In the genomic region with DNA sequence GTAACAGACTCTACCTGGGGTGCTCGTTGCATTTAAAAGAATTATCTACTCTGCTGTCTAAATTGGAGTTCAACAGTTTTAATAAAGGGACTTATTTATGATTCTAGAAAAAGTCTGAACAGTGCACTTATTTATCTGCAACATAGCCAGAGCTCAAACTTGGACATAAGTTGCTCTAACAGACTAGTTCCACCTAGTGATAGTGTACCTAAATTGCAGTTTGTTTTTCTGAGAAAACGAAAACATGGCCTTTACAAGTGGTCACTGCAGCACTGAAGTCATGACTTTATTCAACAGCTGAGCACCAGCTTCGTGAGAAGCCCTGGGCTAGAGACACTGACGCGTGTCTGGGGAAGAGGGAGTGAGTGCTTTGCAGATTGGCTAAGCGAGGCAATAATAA, we compare ENCODE assay signal across 8 cellular contexts.
DNase-seq lines count a peak whose midpoint lies in the region; ATAC-seq and TF ChIP-seq lines count a peak whose summit lies in the region.

No MANE protein-coding gene starts in this region.

- H3K56ac ChIP-seq in H9 (ENCODE audit: insufficient read length, low read depth, low read length) = no peak overlapping the region

- no peaks in the 10 kb centered on the region for H3K4me1 ChIP-seq in BE2C
- H3K4me1 ChIP-seq in H9 (ENCODE audit: insufficient read depth, low read length) = peaks cover 15% of the 10 kb centered on the region
- H3K4me1 ChIP-seq in right lobe of liver = no peaks in the 10 kb centered on the region

- H3K4me2 ChIP-seq in H9 (ENCODE audit: insufficient read depth, insufficient read length, low read length) = no peak overlapping the region

- no peak for DNase-seq in BE2C
- no peak for DNase-seq in H9
- peak; percentile 17 for DNase-seq in astrocyte of the hippocampus (ENCODE audit: low read depth, low spot score)
- no peak for DNase-seq in right lobe of liver
- no peak for DNase-seq in naive thymus-derived CD8-positive, alpha-beta T cell
- DNase-seq in RWPE1 (ENCODE audit: low spot score) = no peak
- no peak for DNase-seq in activated T-cell treated with anti-CD3 and anti-CD28 coated beads for 4 hours
- no peak for DNase-seq in C1 segment of cervical spinal cord (lab: John Stamatoyannopoulos, UW)

- no peak overlapping the region for H4K5ac ChIP-seq in H9 (ENCODE audit: insufficient read length, low read depth, low read length)

- no peaks in the 10 kb centered on the region for H4K20me1 ChIP-seq in H9 (ENCODE audit: control insufficient read depth, insufficient read depth, insufficient read length)

- H3K9ac ChIP-seq in H9 (ENCODE audit: extremely low read depth, insufficient read length, low read length) = no peak overlapping the region

- H3K36me3 Mint-ChIP-seq in H9 (ENCODE audit: insufficient read depth in 1 of 3, low read depth in 3 of 3) = peaks cover 0 to 9% (median 8%) of the 10 kb centered on the region in 3 experiments; a peak in 5 of 7 replicates
- H3K36me3 Mint-ChIP-seq in naive thymus-derived CD8-positive, alpha-beta T cell = no peaks in the 10 kb centered on the region

- H3K36me3 ChIP-seq in BE2C (no peaks in the 10 kb centered on the region), right lobe of liver (no peaks in the 10 kb centered on the region)

- POLR2A ChIA-PET in naive thymus-derived CD8-positive, alpha-beta T cell (lab: Charles Lee) = no interaction called here
- POLR2A ChIA-PET in RWPE1 (lab: Yijun Ruan, JAX; ENCODE audit: low non-redundant PET) = no interaction called here

- intact Hi-C loops in right lobe of liver (cut with DNase I) = no loop called here

- H3K4me3 ChIP-seq in BE2C (ENCODE audit: low read depth, low read length) = no peak overlapping the region
- H3K4me3 ChIP-seq in right lobe of liver = no peak overlapping the region

- no peak overlapping the region for H2BK5ac ChIP-seq in H9 (ENCODE audit: insufficient read length, low read length)

- H2BK120ac ChIP-seq in H9 (ENCODE audit: low read depth, low read length, poor library complexity, severe bottlenecking) = no peak overlapping the region

- WGBS in H9 (ENCODE audit: extremely low coverage, insufficient read length, low lambda C conversion rate) = no CpG with 5 or more reads among the region's 6 CpGs
- 15% methylated on average over 6 of the region's 6 CpGs for WGBS in right lobe of liver (ENCODE audit: insufficient coverage, low coverage, low lambda C conversion rate, missing lambda C conversion rate)

- no peak overlapping the region for H2BK15ac ChIP-seq in H9 (ENCODE audit: low read depth, low read length)

- H2AK5ac ChIP-seq in H9 (ENCODE audit: insufficient read length, low read length) = no peak overlapping the region

- no peaks in the 10 kb centered on the region for H3K79me2 ChIP-seq in H9 (ENCODE audit: insufficient read depth, low read length)

- no peak for TF ChIP-seq POLR2A in right lobe of liver (IDR thresholded peaks at IDR 0.05)

- H3K4me3 Mint-ChIP-seq in H9 = peak overlapping the region in 1 of 2 experiments; percentile 9; a peak in 1 of 5 replicates
- no peak overlapping the region for H3K4me3 Mint-ChIP-seq in naive thymus-derived CD8-positive, alpha-beta T cell

- H3K9me3 Mint-ChIP-seq in H9 = no peaks in the 10 kb centered on the region
- no peaks in the 10 kb centered on the region for H3K9me3 Mint-ChIP-seq in naive thymus-derived CD8-positive, alpha-beta T cell

- no peak overlapping the region for H3K14ac ChIP-seq in H9 (ENCODE audit: insufficient read depth, low read length)

- TF ChIP-seq CTCF in BE2C (IDR thresholded peaks at IDR 0.05; ENCODE audit: low read depth, low read length) = peak; percentile 46
- peak; percentile 54 for TF ChIP-seq CTCF in H9 (conservative IDR thresholded peaks at IDR 0.05)
- peak; percentile 19 to 39 (median 28) for TF ChIP-seq CTCF in right lobe of liver (IDR thresholded peaks at IDR 0.05)
- no peak for TF ChIP-seq CTCF in RWPE1 (conservative IDR thresholded peaks at IDR 0.05; ENCODE audit: low read depth)

- H3K27ac ChIP-seq in H9 (ENCODE audit: insufficient read length, low read depth, low read length) (no peak overlapping the region), right lobe of liver (no peak overlapping the region), RWPE1 (no peak overlapping the region)

- CTCF ChIA-PET in RWPE1 (lab: Yijun Ruan, JAX) = interaction anchor here (0.6 kb wide), 2 partner anchors 44 to 321 kb away, joined by 3 read pairs; no protein-coding TSS in a partner anchor

- peak in 3 of 4 donors; percentile 60 to 75 (median 64) for ATAC-seq in right lobe of liver
- no peak for ATAC-seq in naive thymus-derived CD8-positive, alpha-beta T cell

- no peaks in the 10 kb centered on the region for H3K79me1 ChIP-seq in H9 (ENCODE audit: insufficient read depth, low read depth, low read length, poor library complexity, severe bottlenecking)

- H3K23ac ChIP-seq in H9 (ENCODE audit: insufficient read length, low read depth, low read length) = no peak overlapping the region

- no peaks in the 10 kb centered on the region for H3K23me2 ChIP-seq in H9 (ENCODE audit: insufficient read length, low read depth, low read length, poor library complexity, severe bottlenecking)

- H3K27me3 Mint-ChIP-seq in H9 (ENCODE audit: low read depth) = no peaks in the 10 kb centered on the region
- H3K27me3 Mint-ChIP-seq in naive thymus-derived CD8-positive, alpha-beta T cell = peaks cover 0 to 10% (median 0%) of the 10 kb centered on the region in 5 donors

- H4K8ac ChIP-seq in H9 (replicated peaks; ENCODE audit: insufficient read length, low read depth, low read length) = no peak overlapping the region

- H3K4me1 Mint-ChIP-seq in H9 = peaks cover 50% of the 10 kb centered on the region in 2 experiments
- H3K4me1 Mint-ChIP-seq in naive thymus-derived CD8-positive, alpha-beta T cell = no peaks in the 10 kb centered on the region

- H3T11ph ChIP-seq in H9 (ENCODE audit: low read length) = no peak overlapping the region

- no peak overlapping the region for H2BK20ac ChIP-seq in H9 (ENCODE audit: low read depth, low read length, poor library complexity, severe bottlenecking)

- H4K91ac ChIP-seq in H9 (ENCODE audit: insufficient read length, low read depth, low read length) = no peak overlapping the region

- H2AFZ ChIP-seq in H9 (ENCODE audit: low read length) = no peak overlapping the region

- H3K9me3 ChIP-seq in BE2C (no peaks in the 10 kb centered on the region), H9 (ENCODE audit: control insufficient read depth, low read depth, low read length) (no peaks in the 10 kb centered on the region), right lobe of liver (no peaks in the 10 kb centered on the region)

- no peak overlapping the region for H3K4ac ChIP-seq in H9 (ENCODE audit: low read depth, low read length)

- H3K27ac Mint-ChIP-seq in H9 = peak overlapping the region; percentile 24 to 82 (median 35); a peak in 3 of 7 replicates
- H3K27ac Mint-ChIP-seq in naive thymus-derived CD8-positive, alpha-beta T cell = no peak overlapping the region

- H3K18ac ChIP-seq in H9 (ENCODE audit: insufficient read length, low read depth, low read length) = no peak overlapping the region

- H3K27me3 ChIP-seq in BE2C (no peaks in the 10 kb centered on the region), H9 (ENCODE audit: insufficient read depth, low read length) (no peaks in the 10 kb centered on the region), right lobe of liver (no peaks in the 10 kb centered on the region)

- no peak overlapping the region for H2BK12ac ChIP-seq in H9 (ENCODE audit: insufficient read length, low read depth, low read length)

Comparison
In these comparisons a context has a peak if more than half of its experiments do, and no peak if none do; other contexts are left out.
1. H3K27ac Mint-ChIP-seq: peak in H9 (3 of 3); none in naive thymus-derived CD8-positive, alpha-beta T cell (0 of 10).
2. ATAC-seq: peak in right lobe of liver (3 of 4); none in naive thymus-derived CD8-positive, alpha-beta T cell (0 of 2).